15 cellular contexts compared by ENCODE assay signal in the genomic region with DNA sequence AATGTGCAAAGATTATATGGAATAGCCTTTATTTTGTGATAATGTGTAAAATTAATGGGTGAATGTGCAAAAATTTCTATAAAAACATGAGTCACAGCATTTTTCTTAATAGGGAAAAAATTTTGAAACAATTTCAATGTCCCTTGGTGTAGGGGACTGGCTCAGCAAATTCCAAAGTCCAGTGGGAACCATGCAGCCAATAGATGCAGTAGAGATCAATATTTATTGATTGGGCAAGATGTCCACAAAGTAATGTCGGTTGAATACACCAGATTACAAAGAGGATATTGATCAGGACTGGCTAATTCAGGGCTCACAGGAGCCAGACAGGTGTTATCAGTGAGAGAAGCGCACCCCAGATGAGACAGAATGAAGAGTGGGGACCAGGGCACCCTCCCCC.
A peak's percentile ranks its signal among the peaks of the same experiment; 100 is the strongest.
DNase-seq lines count a peak whose midpoint lies in the region; ATAC-seq and TF ChIP-seq lines count a peak whose summit lies in the region.
"Had no signal": no experiment of that assay in that cellular context is flagged by ENCODE, and none has a peak within 500 bp of the region (broad histone marks: within the 10 kb centered on the region; RNA-seq: fewer than 3 reads in every experiment).

No MANE protein-coding gene starts in this region.

- peak overlapping the region; percentile 87 for H3K27ac Mint-ChIP-seq in glutamatergic neuron (ENCODE audit: unreplicated experiment)
- peak overlapping the region; percentile 51 for H3K27ac Mint-ChIP-seq in type B pancreatic cell
- H3K27ac Mint-ChIP-seq in immature natural killer cell, result no peak overlapping the region
- H3K27ac Mint-ChIP-seq: CD4-positive, CD25-positive, alpha-beta regulatory T cell; HFFc6 had no signal

- H3K9me3 ChIP-seq in right lobe of liver, result no peaks in the 10 kb centered on the region

- intact Hi-C loops in right lobe of liver (cut with DNase I), result no loop called here

- peaks cover 0 to 10% (median 0%) of the 10 kb centered on the region in 4 donors for H3K4me1 ChIP-seq in right lobe of liver
- H3K4me1 ChIP-seq: BLaER1 treated with 17β-estradiol and CSF1 and Interleukin-3, amounts not matched to agents 10 nM and 100 nM had no signal

- peak; percentile 75 to 90 (median 84) for ATAC-seq in right lobe of liver
- ATAC-seq: GM12878 had no signal

- H3K27me3 ChIP-seq in right lobe of liver, result no peaks in the 10 kb centered on the region
- H3K27me3 ChIP-seq: BLaER1 treated with 17β-estradiol and CSF1 and Interleukin-3, amounts not matched to agents 10 nM and 100 nM had no signal

- H3K9me3 Mint-ChIP-seq in glutamatergic neuron (ENCODE audit: unreplicated experiment) (peaks cover 10% of the 10 kb centered on the region), type B pancreatic cell (peaks cover 7% of the 10 kb centered on the region), immature natural killer cell (peaks cover 0 to 1% (median 0%) of the 10 kb centered on the region in 6 donors)
- H3K9me3 Mint-ChIP-seq: HFFc6 had no signal

- TF ChIP-seq CTCF in glutamatergic neuron (IDR thresholded peaks at IDR 0.05; ENCODE audit: partially characterized antibody, unreplicated experiment) (no peak), right lobe of liver (IDR thresholded peaks at IDR 0.05) (no peak), type B pancreatic cell (conservative IDR thresholded peaks at IDR 0.05) (no peak)

- no peak overlapping the region for H3K27ac ChIP-seq in right lobe of liver
- H3K27ac ChIP-seq: BLaER1 treated with 17β-estradiol and CSF1 and Interleukin-3, amounts not matched to agents 10 nM and 100 nM had no signal

- peaks cover 0 to 4% (median 2%) of the 10 kb centered on the region in 4 donors for H3K36me3 ChIP-seq in right lobe of liver

- DNase-seq in D341Med (ENCODE audit: low spot score) (peak; percentile 2), glutamatergic neuron (no peak), right lobe of liver (peak in 1 of 3 donors; percentile 35), type B pancreatic cell (ENCODE audit: extremely low spot score, unreplicated experiment) (no peak), NCI-H1694 treated with DMSO at 0.1 percent for 48 hours (lab: John Stamatoyannopoulos, UW) (no peak), activated T-cell treated with anti-CD3 and anti-CD28 coated beads for 4 hours (no peak), immature natural killer cell (no peak)
- DNase-seq: ACHN; Calu3; CD4-positive, CD25-positive, alpha-beta regulatory T cell; DMS79; HCEC 1CT; HFFc6 had no signal

- H3K36me3 Mint-ChIP-seq in glutamatergic neuron (ENCODE audit: unreplicated experiment), result peaks cover 33% of the 10 kb centered on the region
- peaks cover 56% of the 10 kb centered on the region for H3K36me3 Mint-ChIP-seq in type B pancreatic cell
- H3K36me3 Mint-ChIP-seq in immature natural killer cell, result peaks cover 24 to 52% (median 32%) of the 10 kb centered on the region in 3 donors
- H3K36me3 Mint-ChIP-seq: CD4-positive, CD25-positive, alpha-beta regulatory T cell had no signal

- H3K4me3 ChIP-seq in right lobe of liver, result no peak overlapping the region
- H3K4me3 ChIP-seq: BLaER1 treated with 17β-estradiol and CSF1 and Interleukin-3, amounts not matched to agents 10 nM and 100 nM; GM12878 had no signal

- 41% methylated on average over 2 of the region's 2 CpGs for WGBS in right lobe of liver (ENCODE audit: insufficient coverage, low coverage, low lambda C conversion rate, missing lambda C conversion rate)

- no peak for TF ChIP-seq POLR2A in right lobe of liver (IDR thresholded peaks at IDR 0.05)

- peak overlapping the region; percentile 77 for H3K4me3 Mint-ChIP-seq in glutamatergic neuron (ENCODE audit: unreplicated experiment)
- H3K4me3 Mint-ChIP-seq in type B pancreatic cell, result no peak overlapping the region
- no peak overlapping the region for H3K4me3 Mint-ChIP-seq in immature natural killer cell
- H3K4me3 Mint-ChIP-seq: CD4-positive, CD25-positive, alpha-beta regulatory T cell; HFFc6 had no signal

- H3K27me3 Mint-ChIP-seq in glutamatergic neuron (ENCODE audit: unreplicated experiment) (peaks cover 6% of the 10 kb centered on the region), type B pancreatic cell (no peaks in the 10 kb centered on the region), immature natural killer cell (ENCODE audit: low read depth in 3 of 3) (no peaks in the 10 kb centered on the region)

- H3K4me1 Mint-ChIP-seq in glutamatergic neuron (ENCODE audit: low read depth, unreplicated experiment) (peaks cover 29% of the 10 kb centered on the region), type B pancreatic cell (ENCODE audit: unreplicated experiment) (no peaks in the 10 kb centered on the region), immature natural killer cell (no peaks in the 10 kb centered on the region)
- H3K4me1 Mint-ChIP-seq: CD4-positive, CD25-positive, alpha-beta regulatory T cell had no signal

Comparison
In these comparisons a context has a peak if more than half of its experiments do, and no peak if none do; other contexts are left out.
1. H3K27ac Mint-ChIP-seq: peak in glutamatergic neuron (single experiment) and type B pancreatic cell (single experiment); none in immature natural killer cell (0 of 6).